ENCODE assay signal across 8 cellular contexts in the genomic region with DNA sequence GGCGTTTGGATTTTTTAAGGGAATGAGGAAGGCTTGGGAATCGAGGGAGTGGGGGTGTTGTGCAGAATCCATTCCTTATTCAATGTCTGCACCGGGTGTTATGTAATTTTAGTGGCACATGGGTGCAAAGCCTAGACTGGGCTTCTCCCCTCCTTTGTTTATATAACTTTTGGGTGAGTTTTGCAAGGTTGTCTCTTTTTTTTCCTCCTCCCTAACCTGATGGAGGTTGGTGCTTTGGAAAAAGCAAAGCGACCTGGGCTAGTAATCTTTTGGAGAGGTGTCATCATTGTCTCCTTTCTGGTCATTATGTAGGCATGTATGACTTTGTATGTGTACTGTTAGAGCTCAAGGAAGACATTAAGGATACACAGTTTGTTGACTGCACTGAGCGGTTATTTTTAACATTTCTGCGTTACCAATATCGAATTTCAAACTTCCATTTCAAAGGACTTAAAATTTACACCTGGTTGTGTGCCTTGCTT. TPM values are rescaled to one million over a fixed set of nuclear protein-coding genes. Genes with fewer than 3 reads are reported as not detected.
DNase-seq lines count a peak whose midpoint lies in the region; ATAC-seq, FAIRE-seq and TF ChIP-seq lines count a peak whose summit lies in the region.

No MANE protein-coding gene starts in this region.

- in situ Hi-C loops in K562 (cut with MboI) = no loop called here
- in situ Hi-C loops in GM13976 (cut with MboI; ENCODE audit: low sequenced_read_pairs, unreplicated experiment) = no loop called here

- no peaks in the 10 kb centered on the region; the same call in 2 of the 3 replicates for H3K36me3 ChIP-seq in K562 (ENCODE audit: control insufficient read depth, insufficient read depth, low read length)
- no peaks in the 10 kb centered on the region for H3K36me3 ChIP-seq in mesenchymal stem cell (ENCODE audit: control insufficient read depth in 1 of 2, insufficient read depth in 2 of 2, low read depth in 1 of 2, low read length in 2 of 2)
- H3K36me3 ChIP-seq in aorta (ENCODE audit: control insufficient read depth in 1 of 2, insufficient read depth in 2 of 2, low read length in 1 of 2) = no peaks in the 10 kb centered on the region

- H3K9me1 ChIP-seq in K562 (ENCODE audit: control insufficient read depth, insufficient read depth, low read length) = no peaks in the 10 kb centered on the region

- no peak for TF ChIP-seq CTCF in AG04450 (IDR thresholded peaks at IDR 0.05; ENCODE audit: low read depth, low read length)
- no peak for TF ChIP-seq CTCF in K562 (IDR thresholded peaks at IDR 0.05 in 2 of 3, conservative IDR thresholded peaks at IDR 0.05 in 1 of 3; ENCODE audit: insufficient read depth in 2 of 3, low read depth in 1 of 3, low read length in 3 of 3)
- TF ChIP-seq CTCF in GM13976 (IDR thresholded peaks at IDR 0.05; ENCODE audit: borderline replicate concordance, control extremely low read depth, extremely low read depth, insufficient read depth, missing control alignments) = no peak

- H3K9me3 ChIP-seq in AG04450 (ENCODE audit: control insufficient read depth, insufficient read depth, low read length) (no peaks in the 10 kb centered on the region; the same call in 1 of the 2 replicates), K562 (replicated peaks; ENCODE audit: control insufficient read depth, insufficient read depth, low read depth, low read length) (no peaks in the 10 kb centered on the region), mesenchymal stem cell (ENCODE audit: control insufficient read depth, low read length) (no peaks in the 10 kb centered on the region), aorta (ENCODE audit: control insufficient read depth, low read length) (no peaks in the 10 kb centered on the region)

- no peaks in the 10 kb centered on the region for H3K27me3 Mint-ChIP-seq in IgD-negative memory B cell

- BruUV-seq in K562 (replicated peaks; lab: Mats Ljungman, UMichigan) = TSS peak; percentile 21

- no peak overlapping the region for H4K91ac ChIP-seq in mesenchymal stem cell (ENCODE audit: low read length)

- POLR2A ChIA-PET in AG04450 (lab: Yijun Ruan, JAX) (interaction anchor here (1.4 kb wide), 1 partner anchor 39 kb away, joined by 3 read pairs; no protein-coding TSS in a partner anchor), K562 (lab: Yijun Ruan, JAX) (interaction anchor here (1.3 to 3.0 kb wide), 2 partner anchors 10 to 13 kb away, joined by 3 to 11 read pairs; no protein-coding TSS in a partner anchor)

- peaks cover 32 to 44% (median 42%) of the 10 kb centered on the region in 3 donors for H3K4me1 Mint-ChIP-seq in IgD-negative memory B cell

- no peak overlapping the region for H3K4ac ChIP-seq in mesenchymal stem cell (ENCODE audit: low read depth in 1 of 2, low read length in 2 of 2)

- no peak overlapping the region for H2BK15ac ChIP-seq in mesenchymal stem cell (ENCODE audit: low read depth, poor library complexity, severe bottlenecking)

- WGBS in K562 (ENCODE audit: insufficient coverage, low coverage, missing lambda C conversion rate) = 0% methylated on average over 4 of the region's 7 CpGs
- 0% methylated on average over 3 of the region's 7 CpGs for WGBS in mesenchymal stem cell
- WGBS in aorta, 2 donors = 3 to 5% methylated on average over 7 of the region's 7 CpGs

- H3K4me3 Mint-ChIP-seq in IgD-negative memory B cell = peak overlapping the region; percentile 90 to 100 (median 100)

- H3K9ac ChIP-seq in K562 (ENCODE audit: insufficient read depth in 1 of 2, low read depth in 2 of 2, low read length in 2 of 2) (peak overlapping the region; percentile 75 to 98; a peak in 3 of 4 replicates), mesenchymal stem cell (ENCODE audit: low read length) (peak overlapping the region; percentile 94)

- no peak overlapping the region for H2BK120ac ChIP-seq in mesenchymal stem cell (ENCODE audit: low read depth, low read length)

- peak; percentile 63 for FAIRE-seq in K562 (lab: Jason Lieb, UNC)

- peaks cover 2% of the 10 kb centered on the region for H3K36me3 Mint-ChIP-seq in IgD-negative memory B cell

- ATAC-seq in K562 (no peak), aorta (ENCODE audit: low FRiP score) (no peak)

- no peaks in the 10 kb centered on the region for H3K9me3 Mint-ChIP-seq in IgD-negative memory B cell

- no peak overlapping the region for H2AK5ac ChIP-seq in mesenchymal stem cell (ENCODE audit: low read length, severe bottlenecking)

- no peak for TF ChIP-seq EP300 in K562 (IDR thresholded peaks at IDR 0.05; ENCODE audit: low read length)

- H3K18ac ChIP-seq in mesenchymal stem cell (ENCODE audit: low read depth in 1 of 2, low read length in 2 of 2) = no peak overlapping the region

- H3K27ac ChIP-seq in AG04450 (ENCODE audit: low read depth, low read length) (peak overlapping the region; percentile 72), K562 (ENCODE audit: extremely low read depth, low read depth, low read length) (peak overlapping the region; percentile 93), mesenchymal stem cell (ENCODE audit: low read length, poor library complexity, severe bottlenecking) (peak overlapping the region; percentile 87), aorta (ENCODE audit: low read depth in 1 of 2, low read length in 2 of 2) (peak overlapping the region; percentile 79 to 92)

- H3K4me2 ChIP-seq in K562 (ENCODE audit: insufficient read depth, low read length) (peak overlapping the region; percentile 90), mesenchymal stem cell (ENCODE audit: low read length, poor library complexity, severe bottlenecking) (peak overlapping the region; percentile 97)

- TF ChIP-seq POLR2A in K562 (conservative IDR thresholded peaks at IDR 0.05) = no peak

- intact Hi-C loops in K562 (cut with micrococcal nuclease) (loop anchor here (10.0 kb wide), 1 partner anchor 67 kb away; no protein-coding TSS in a partner anchor), aorta (cut with DNase I) (loop anchor here (5.0 to 10.0 kb wide), 5 partner anchors 34 to 797 kb away; a partner anchor contains a TSS)

- no peak for DNase-seq in AG04450 (ENCODE audit: low read depth, low spot score)
- no peak for DNase-seq in K562 (ENCODE audit: extremely low read depth in 1 of 4, low spot score in 3 of 4)
- no peak for DNase-seq in mesenchymal stem cell
- no peak for DNase-seq in aorta
- DNase-seq in GM13976 (ENCODE audit: low spot score) = no peak
- DNase-seq in NCI-H187 treated with DMSO at 0.1 percent for 48 hours (lab: John Stamatoyannopoulos, UW) = no peak
- DNase-seq in islet precursor cell = no peak

- CTCF ChIA-PET in AG04450 (lab: Charles Lee) (no interaction called here), K562 (lab: Yijun Ruan, JAX; ENCODE audit: low intra/inter-chr PET ratio) (no interaction called here)

- H2AFZ ChIP-seq in K562 (ENCODE audit: low read depth, low read length) (0 out of 2 replicates have a peak overlapping the region, but pooled peaks have one; percentile 68), mesenchymal stem cell (ENCODE audit: low read depth, low read length) (no peak overlapping the region)

- H3K4me1 ChIP-seq in K562 (replicated peaks in 1 of 2; ENCODE audit: control insufficient read depth in 2 of 2, insufficient read depth in 2 of 2, low read length in 2 of 2) (peaks cover 19 to 28% of the 10 kb centered on the region in 2 experiments), mesenchymal stem cell (ENCODE audit: control insufficient read depth, insufficient read depth, low read depth, low read length) (no peaks in the 10 kb centered on the region), aorta (ENCODE audit: control insufficient read depth in 1 of 2, insufficient read depth in 2 of 2, low read length in 2 of 2) (peaks cover 0 to 9% of the 10 kb centered on the region in 2 donors)

- H3K27me3 ChIP-seq in AG04450 (ENCODE audit: control insufficient read depth, insufficient read depth, low read length) (no peaks in the 10 kb centered on the region), K562 (ENCODE audit: control insufficient read depth in 2 of 2, insufficient read depth in 2 of 2, low read length in 2 of 2) (no peaks in the 10 kb centered on the region), mesenchymal stem cell (ENCODE audit: control insufficient read depth in 1 of 2, insufficient read depth in 1 of 2, low read length in 2 of 2) (no peaks in the 10 kb centered on the region), aorta (ENCODE audit: control insufficient read depth in 1 of 2, insufficient read depth in 2 of 2, low read length in 1 of 2) (no peaks in the 10 kb centered on the region)

- no peak overlapping the region for H3K14ac ChIP-seq in mesenchymal stem cell (ENCODE audit: low read length in 2 of 2)

- no peak overlapping the region for H2BK5ac ChIP-seq in mesenchymal stem cell (ENCODE audit: low read depth, low read length, poor library complexity, severe bottlenecking)

- no peak overlapping the region for H3K23ac ChIP-seq in mesenchymal stem cell (ENCODE audit: low read length in 2 of 2)

- H4K8ac ChIP-seq in mesenchymal stem cell (ENCODE audit: low read length) = no peak overlapping the region

- H3K79me2 ChIP-seq in K562 (ENCODE audit: control insufficient read depth, insufficient read depth, low read length) = peaks cover 74% of the 10 kb centered on the region

- H3K4me3 ChIP-seq in AG04450 (ENCODE audit: low read depth, low read length) (peak overlapping the region; percentile 69), K562 (peak overlapping the region; percentile 71), mesenchymal stem cell (ENCODE audit: insufficient read depth in 1 of 2, low read depth in 1 of 2, low read length in 2 of 2) (peak overlapping the region; percentile 96 to 98), aorta (ENCODE audit: low read length in 2 of 2) (peak overlapping the region; percentile 85 to 95)

- peaks cover 9% of the 10 kb centered on the region for H3K79me1 ChIP-seq in mesenchymal stem cell (replicated peaks; ENCODE audit: low read length, poor library complexity, severe bottlenecking)

- H3K27ac Mint-ChIP-seq in IgD-negative memory B cell = peak overlapping the region; percentile 93 to 97 (median 97)

- H4K20me1 ChIP-seq in K562 (replicated peaks; ENCODE audit: control insufficient read depth, insufficient read depth, low read length) = no peaks in the 10 kb centered on the region

- no peak overlapping the region for H2BK12ac ChIP-seq in mesenchymal stem cell (ENCODE audit: low read length in 2 of 2)

- TF ChIP-seq RAD21 in K562 (CRISPR knock-in tag; conservative IDR thresholded peaks at IDR 0.05 in 1 of 2, IDR thresholded peaks at IDR 0.05 in 1 of 2) = no peak

RNA-seq across cellular contexts. Expression of a gene that starts 3.1 kb away (rescaled TPM):
- 51.2 and 53.3 TPM in 2 replicates for polyA plus RNA-seq in AG04450 (2011; rRNA removed)
- polyA minus RNA-seq in AG04450 (2011; rRNA and poly(A)+ RNA removed) = 112 and 131 TPM in 2 replicates
- 24.9 TPM for polyA plus RNA-seq in IgD-negative memory B cell
- total RNA-seq in K562 (2011; cell fraction: chromatin; rRNA removed; ENCODE audit: low replicate concordance) = 79.2 and 117 TPM in 2 replicates
- 31.4 and 47.4 TPM in 2 replicates for total RNA-seq in K562 (2011; cell fraction: nucleolus; rRNA removed)
- 67.2 and 80.6 TPM in 2 replicates for total RNA-seq in K562 (2011; cell fraction: nucleoplasm; rRNA removed)
- total RNA-seq in K562 (2014; rRNA removed) = 21.2 and 23.7 TPM in 2 replicates
- 32.6 and 34.9 TPM in 2 replicates for total RNA-seq in K562 (2014; rRNA removed; fragmentation: Illumina TruSeq; extraction: Trizol)
- total RNA-seq in K562 (2015; rRNA removed; fragmentation: Illumina TruSeq; extraction: Trizol) = 30.1 and 32.9 TPM in 2 replicates
- total RNA-seq in K562 (2021) = 34.8 and 35.0 TPM in 2 replicates
- 28.8 and 45.9 TPM in 2 replicates for polyA plus RNA-seq in K562 (2011; rRNA removed)
- 40.2 and 49.5 TPM in 2 replicates for polyA plus RNA-seq in K562 (2011; cell fraction: cytosol; rRNA removed)
- polyA plus RNA-seq in K562 (2011; cell fraction: nucleus; rRNA removed) = 66.9 and 68.6 TPM in 2 replicates
- 25.1 and 25.2 TPM in 2 replicates for polyA plus RNA-seq in K562 (2012)
- polyA plus RNA-seq in K562 (2014; fragmentation: Illumina TruSeq; extraction: Trizol) = 25.5 and 27.8 TPM in 2 replicates
- 1 to 10 TPM; 8.0 to 8.3 TPM for polyA plus RNA-seq in K562 (2014; fragmentation: Nextera tagmentation; extraction: Ambion mirVana)
- polyA plus RNA-seq in K562 (2014; rRNA removed) = 17.8 and 20.4 TPM in 2 replicates
- 74.8 and 99.3 TPM in 2 replicates for polyA minus RNA-seq in K562 (2011; rRNA and poly(A)+ RNA removed)
- polyA minus RNA-seq in K562 (2011; cell fraction: cytosol; rRNA and poly(A)+ RNA removed) = 22.7 and 27.1 TPM in 2 replicates
- 84.8 and 137 TPM in 2 replicates for polyA minus RNA-seq in K562 (2011; cell fraction: nucleus; rRNA and poly(A)+ RNA removed)
- polyA plus RNA-seq in mesenchymal stem cell (2013, experiment 1 of 2) = 24.3 TPM
- 23.4 TPM for polyA plus RNA-seq in mesenchymal stem cell (2013, experiment 2 of 2)
- total RNA-seq in aorta = 100 to 1,000 TPM; 206 to 265 TPM
- polyA plus RNA-seq in aorta = 10 to 100 TPM; 61.7 to 84.8 TPM
